Comparison of ENCODE assay signal across 1 cellular context in genomic region chr16:50719401-50720337, GRCh38.
TF ChIP-seq lines count a peak whose summit lies in the region.

No MANE protein-coding gene starts in this region.

TF ChIP-seq in IMR-90, 13 proteins besides CTCF, POLR2A, EP300 and RAD21 (continued from another document):
- no peak for TF ChIP-seq ELK1 (IDR thresholded peaks at IDR 0.05; ENCODE audit: borderline replicate concordance, low read depth, low read length)
- no peak for TF ChIP-seq FOS (IDR thresholded peaks at IDR 0.05; ENCODE audit: low read depth, low read length)
- no peak for TF ChIP-seq MXI1 (IDR thresholded peaks at IDR 0.05; ENCODE audit: borderline replicate concordance, low read depth, low read length)
- no peak for TF ChIP-seq CEBPB (IDR thresholded peaks at IDR 0.05; ENCODE audit: low read depth, low read length)
- TF ChIP-seq RCOR1 (IDR thresholded peaks at IDR 0.05; ENCODE audit: insufficient replicate concordance, low read length): no peak
- TF ChIP-seq MAFK (IDR thresholded peaks at IDR 0.05; ENCODE audit: low read depth, low read length): no peak
- no peak for TF ChIP-seq NFE2L2 (IDR thresholded peaks at IDR 0.05; ENCODE audit: low read depth, low read length)
- TF ChIP-seq CHD1 (IDR thresholded peaks at IDR 0.05; ENCODE audit: low read depth, low read length): no peak
- TF ChIP-seq USF2 (IDR thresholded peaks at IDR 0.05; ENCODE audit: low read depth, low read length): no peak
- TF ChIP-seq BHLHE40 (IDR thresholded peaks at IDR 0.05; ENCODE audit: low read depth, low read length): no peak
